27 cellular contexts compared by ENCODE assay signal in the genomic region with DNA sequence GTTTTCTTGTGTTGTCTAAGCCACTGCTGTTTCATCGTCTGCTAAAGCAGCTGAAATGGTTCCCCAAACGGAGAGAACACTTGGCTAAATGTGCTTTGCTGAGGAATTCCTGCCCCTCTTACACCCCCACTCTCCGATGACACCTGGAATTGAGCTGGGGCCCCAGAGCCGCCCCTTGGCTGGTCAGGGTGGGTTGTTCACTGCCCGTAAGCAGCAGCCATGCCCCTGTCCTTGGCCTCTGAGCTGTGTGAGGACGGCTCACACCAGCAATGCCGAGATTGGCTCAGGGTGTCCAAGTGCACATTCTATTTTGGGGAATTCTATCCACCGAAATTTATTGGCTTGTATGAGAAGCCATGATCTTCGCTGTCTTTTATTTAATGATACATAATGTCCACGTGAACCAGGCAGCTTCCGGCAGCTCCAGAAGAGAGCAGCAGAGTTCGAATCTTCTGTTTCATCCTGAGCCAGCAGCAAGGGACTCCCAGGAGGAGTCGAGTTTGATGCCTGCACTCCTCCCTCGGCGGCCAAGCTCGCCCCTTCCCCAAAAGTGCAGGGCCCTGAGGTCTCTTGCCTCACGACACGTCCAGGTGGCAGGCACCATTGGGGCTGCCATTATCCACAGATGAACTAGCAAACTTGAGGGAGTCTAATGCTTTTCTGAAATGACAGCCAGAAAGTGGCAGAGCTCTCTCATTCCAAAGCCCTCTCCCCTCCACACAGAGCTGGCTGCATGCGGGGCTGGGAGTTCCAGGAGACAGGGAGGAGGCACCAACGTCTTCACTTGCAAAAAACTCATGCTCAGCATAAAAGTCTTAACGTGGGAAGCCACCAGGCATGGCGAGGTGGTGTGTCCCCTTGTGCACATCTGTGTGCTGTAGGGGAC.
DNase-seq lines count a peak whose midpoint lies in the region; ATAC-seq, FAIRE-seq and TF ChIP-seq lines count a peak whose summit lies in the region.
"Had no signal": no experiment of that assay in that cellular context is flagged by ENCODE, and none has a peak within 500 bp of the region (broad histone marks: within the 10 kb centered on the region; RNA-seq: fewer than 3 reads in every experiment).

No MANE protein-coding gene starts in this region.

- H3K4me1 Mint-ChIP-seq in neural progenitor cell: peaks cover 15% of the 10 kb centered on the region

- H3K27me3 ChIP-seq in right atrium auricular region: no peaks in the 10 kb centered on the region
- H3K27me3 ChIP-seq in K562 (ENCODE audit: control insufficient read depth in 2 of 2, insufficient read depth in 2 of 2, low read length in 2 of 2): peaks cover 39 to 66% of the 10 kb centered on the region in 2 experiments
- H3K27me3 ChIP-seq in neural progenitor cell: no peaks in the 10 kb centered on the region
- H3K27me3 ChIP-seq in aorta (ENCODE audit: control insufficient read depth in 1 of 2, insufficient read depth in 2 of 2, low read length in 1 of 2): no peaks in the 10 kb centered on the region

- TF ChIP-seq EP300 in K562 (IDR thresholded peaks at IDR 0.05; ENCODE audit: low read length): no peak

- no peak for TF ChIP-seq RAD21 in K562 (CRISPR knock-in tag; conservative IDR thresholded peaks at IDR 0.05 in 1 of 2, IDR thresholded peaks at IDR 0.05 in 1 of 2)

- H3K9me3 ChIP-seq in right atrium auricular region: no peaks in the 10 kb centered on the region
- H3K9me3 ChIP-seq in K562 (replicated peaks; ENCODE audit: control insufficient read depth, insufficient read depth, low read depth, low read length): no peaks in the 10 kb centered on the region
- H3K9me3 ChIP-seq in neural progenitor cell (ENCODE audit: low read depth): no peaks in the 10 kb centered on the region
- no peaks in the 10 kb centered on the region for H3K9me3 ChIP-seq in aorta (ENCODE audit: control insufficient read depth, low read length)
- H3K9me3 ChIP-seq: MG63 had no signal

- in situ Hi-C loops in K562 (cut with MboI): no loop called here

- no peaks in the 10 kb centered on the region for H3K79me2 ChIP-seq in K562 (ENCODE audit: control insufficient read depth, insufficient read depth, low read length)
- H3K79me2 ChIP-seq in neural progenitor cell (ENCODE audit: low read depth): no peaks in the 10 kb centered on the region

- H3K4me1 ChIP-seq in right atrium auricular region (no peaks in the 10 kb centered on the region), K562 (replicated peaks in 1 of 2; ENCODE audit: control insufficient read depth in 2 of 2, insufficient read depth in 2 of 2, low read length in 2 of 2) (peaks cover 0 to 10% of the 10 kb centered on the region in 2 experiments; a peak in 1 of 5 replicates), neural progenitor cell (no peaks in the 10 kb centered on the region), aorta (ENCODE audit: control insufficient read depth in 1 of 2, insufficient read depth in 2 of 2, low read length in 2 of 2) (no peaks in the 10 kb centered on the region)

- H3K4me2 ChIP-seq in K562 (ENCODE audit: insufficient read depth, low read length): no peak overlapping the region
- H3K4me2 ChIP-seq in neural progenitor cell: no peak overlapping the region

- H3F3A ChIP-seq in neural progenitor cell (ENCODE audit: low read depth): no peaks in the 10 kb centered on the region

- H3K9me1 ChIP-seq in K562 (ENCODE audit: control insufficient read depth, insufficient read depth, low read length): peaks cover 6% of the 10 kb centered on the region

- intact Hi-C loops in cardiac septum (cut with DNase I): no loop called here
- intact Hi-C loops in K562 (cut with micrococcal nuclease): no loop called here
- intact Hi-C loops in aorta (cut with DNase I): no loop called here
- intact Hi-C loops in lower leg skin (cut with DNase I; ENCODE audit: low total_unique reads): no loop called here

- no peak overlapping the region for H3K27ac ChIP-seq in right atrium auricular region
- no peak overlapping the region for H3K27ac ChIP-seq in K562 (ENCODE audit: extremely low read depth, low read depth, low read length)
- no peak overlapping the region for H3K27ac ChIP-seq in neural progenitor cell
- no peak overlapping the region for H3K27ac ChIP-seq in aorta (ENCODE audit: low read depth in 1 of 2, low read length in 2 of 2)
- H3K27ac ChIP-seq: SK-N-MC had no signal

- no peak overlapping the region for H3K9ac ChIP-seq in K562 (ENCODE audit: insufficient read depth in 1 of 2, low read depth in 2 of 2, low read length in 2 of 2)
- H3K9ac ChIP-seq in neural progenitor cell: no peak overlapping the region

- H4K20me1 ChIP-seq in K562 (replicated peaks; ENCODE audit: control insufficient read depth, insufficient read depth, low read length): peaks cover 31% of the 10 kb centered on the region
- no peaks in the 10 kb centered on the region for H4K20me1 ChIP-seq in neural progenitor cell (ENCODE audit: low read depth)

- WGBS in K562 (ENCODE audit: insufficient coverage, low coverage, missing lambda C conversion rate): 9% methylated on average over 22 of the region's 22 CpGs
- 43 to 51% methylated on average over 22 of the region's 22 CpGs for WGBS in aorta, 2 donors
- 61% methylated on average over 21 to 22 of the region's 22 CpGs for WGBS in lower leg skin, 2 donors

- TF ChIP-seq CTCF in right atrium auricular region (IDR thresholded peaks at IDR 0.05) (no peak), K562 (IDR thresholded peaks at IDR 0.05 in 2 of 3, conservative IDR thresholded peaks at IDR 0.05 in 1 of 3; ENCODE audit: insufficient read depth in 2 of 3, low read depth in 1 of 3, low read length in 3 of 3) (no peak), neural progenitor cell (IDR thresholded peaks at IDR 0.05) (no peak), lower leg skin (IDR thresholded peaks at IDR 0.05) (no peak)

- H3K36me3 Mint-ChIP-seq in neural progenitor cell: no peaks in the 10 kb centered on the region
- H3K36me3 Mint-ChIP-seq: CD8-positive, alpha-beta T cell had no signal

- H3K27ac Mint-ChIP-seq in neural progenitor cell: peak overlapping the region; percentile 50
- H3K27ac Mint-ChIP-seq: CD8-positive, alpha-beta T cell had no signal

- peaks cover 10% of the 10 kb centered on the region for H3K27me3 Mint-ChIP-seq in neural progenitor cell (ENCODE audit: insufficient read depth, low read depth)

- ATAC-seq in K562: no peak
- ATAC-seq in aorta (ENCODE audit: low FRiP score): no peak
- ATAC-seq: CD8-positive, alpha-beta T cell; GM12878 had no signal

- CTCF ChIA-PET in K562 (lab: Yijun Ruan, JAX; ENCODE audit: low intra/inter-chr PET ratio): no interaction called here

- no peak overlapping the region for H3K4me3 Mint-ChIP-seq in neural progenitor cell
- H3K4me3 Mint-ChIP-seq: CD8-positive, alpha-beta T cell had no signal

- POLR2A ChIA-PET in K562 (lab: Yijun Ruan, JAX): interaction anchor here (0.7 to 1.6 kb wide), 3 partner anchors 10 to 1377 kb away, joined by 3 to 4 read pairs (median 4); no protein-coding TSS in a partner anchor

- DNase-seq in cardiac septum (ENCODE audit: low spot score): peak; percentile 36
- no peak for DNase-seq in right atrium auricular region (ENCODE audit: low spot score)
- no peak for DNase-seq in K562 (ENCODE audit: extremely low read depth in 1 of 4, low spot score in 3 of 4)
- no peak for DNase-seq in neural progenitor cell (ENCODE audit: low spot score)
- peak; percentile 12 to 61 for DNase-seq in aorta
- DNase-seq in lower leg skin (ENCODE audit: low spot score in 2 of 2): no peak
- no peak for DNase-seq in HCEC 1CT
- DNase-seq: CD8-positive, alpha-beta T cell; DMS53; EL; IMR-90; Karpas-422; MG63; NCI-H1092; NCI-H1436 treated with DMSO at 0.1 percent for 48 hours; NCI-H2029 treated with DMSO at 0.1 percent for 48 hours; NCI-H2171 treated with DMSO at 0.1 percent for 48 hours; NCI-H446 treated with DMSO at 0.1 percent for 48 hours; NCI-H69; NK-92 treated with Interleukin-12 subunit alpha and Interleukin-12 subunit beta, amount 100 ng/mL, for 24 hours; SHP77 had no signal

- H2AFZ ChIP-seq in K562 (ENCODE audit: low read depth, low read length) (no peak overlapping the region), neural progenitor cell (replicated peaks) (peak overlapping the region; percentile 70)

- no peaks in the 10 kb centered on the region for H3K9me3 Mint-ChIP-seq in neural progenitor cell
- H3K9me3 Mint-ChIP-seq: CD8-positive, alpha-beta T cell had no signal

- H3K4me3 ChIP-seq in right atrium auricular region (no peak overlapping the region), K562 (no peak overlapping the region), neural progenitor cell (no peak overlapping the region), aorta (ENCODE audit: low read length in 2 of 2) (no peak overlapping the region), lower leg skin (ENCODE audit: low read depth, poor library complexity, severe bottlenecking) (no peak overlapping the region)
- H3K4me3 ChIP-seq: GM12878, MG63, SK-N-MC had no signal

- BruUV-seq in K562 (replicated peaks; lab: Mats Ljungman, UMichigan): no TSS peak

- H3K36me3 ChIP-seq in right atrium auricular region: no peaks in the 10 kb centered on the region
- no peaks in the 10 kb centered on the region for H3K36me3 ChIP-seq in K562 (ENCODE audit: control insufficient read depth, insufficient read depth, low read length)
- H3K36me3 ChIP-seq in neural progenitor cell: no peaks in the 10 kb centered on the region
- no peaks in the 10 kb centered on the region for H3K36me3 ChIP-seq in aorta (ENCODE audit: control insufficient read depth in 1 of 2, insufficient read depth in 2 of 2, low read length in 1 of 2)
- H3K36me3 ChIP-seq: MG63 had no signal

- no peak for TF ChIP-seq POLR2A in K562 (conservative IDR thresholded peaks at IDR 0.05)
- TF ChIP-seq POLR2A in lower leg skin (IDR thresholded peaks at IDR 0.05): no peak

- FAIRE-seq in K562 (lab: Jason Lieb, UNC): no peak
- FAIRE-seq: A204.1, GM12878, GM19239, H54, RCC 7860 had no signal

TF ChIP-seq in K562, 482 proteins besides CTCF, POLR2A, EP300 and RAD21 (continues in another document):
- TF ChIP-seq ZNF253 (CRISPR knock-in tag; conservative IDR thresholded peaks at IDR 0.05): no peak
- TF ChIP-seq, protein P1, sequence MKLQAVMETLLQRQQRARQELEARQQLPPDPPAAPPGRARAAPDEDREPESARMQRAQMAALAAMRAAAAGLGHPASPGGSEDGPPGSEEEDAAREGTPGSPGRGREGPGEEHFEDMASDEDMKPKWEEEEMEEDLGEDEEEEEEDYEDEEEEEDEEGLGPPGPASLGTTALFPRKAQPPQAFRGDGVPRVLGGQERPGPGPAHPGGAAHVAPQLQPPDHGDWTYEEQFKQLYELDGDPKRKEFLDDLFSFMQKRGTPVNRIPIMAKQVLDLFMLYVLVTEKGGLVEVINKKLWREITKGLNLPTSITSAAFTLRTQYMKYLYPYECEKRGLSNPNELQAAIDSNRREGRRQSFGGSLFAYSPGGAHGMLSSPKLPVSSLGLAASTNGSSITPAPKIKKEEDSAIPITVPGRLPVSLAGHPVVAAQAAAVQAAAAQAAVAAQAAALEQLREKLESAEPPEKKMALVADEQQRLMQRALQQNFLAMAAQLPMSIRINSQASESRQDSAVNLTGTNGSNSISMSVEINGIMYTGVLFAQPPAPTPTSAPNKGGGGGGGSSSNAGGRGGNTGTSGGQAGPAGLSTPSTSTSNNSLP (IDR thresholded peaks at IDR 0.05; ENCODE audit: borderline replicate concordance, low read depth, low read length): no peak
- TF ChIP-seq GTF2E2 (tag; IDR thresholded peaks at IDR 0.05): no peak
- TF ChIP-seq ZBTB8A (IDR thresholded peaks at IDR 0.05; ENCODE audit: partially characterized antibody): no peak
- TF ChIP-seq ZKSCAN1 (IDR thresholded peaks at IDR 0.05; ENCODE audit: low read depth, low read length): no peak

Comparison
In these comparisons a context has a peak if more than half of its experiments do, and no peak if none do; other contexts are left out.
1. DNase-seq: peak in cardiac septum (single experiment) and aorta (2 of 2); none in right atrium auricular region (single experiment), K562 (0 of 4), neural progenitor cell (single experiment), lower leg skin (0 of 2) and HCEC 1CT (single experiment).